10 cellular contexts compared by ENCODE assay signal in the genomic region with DNA sequence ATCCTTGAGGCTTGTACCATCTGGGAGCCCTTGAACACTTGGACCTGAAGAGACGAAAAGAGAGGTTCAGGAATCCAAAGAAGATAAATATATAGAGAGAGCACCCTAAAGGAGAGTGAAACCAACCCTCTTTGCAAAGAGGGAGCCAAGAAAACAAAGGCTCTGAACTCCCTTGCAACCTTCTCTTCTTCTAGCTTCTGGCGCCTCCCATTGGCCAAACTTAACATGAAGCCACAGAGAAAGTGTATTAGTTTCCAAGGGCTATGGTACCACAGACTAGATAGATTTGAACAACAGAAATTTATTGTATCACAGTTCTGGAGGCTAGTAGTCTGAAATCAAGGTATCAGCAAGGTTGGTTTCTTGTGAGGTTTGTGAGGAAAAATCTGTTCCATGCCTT.
DNase-seq lines count a peak whose midpoint lies in the region; ATAC-seq, FAIRE-seq and TF ChIP-seq lines count a peak whose summit lies in the region.
"Had no signal": no experiment of that assay in that cellular context is flagged by ENCODE, and none has a peak within 500 bp of the region (broad histone marks: within the 10 kb centered on the region; RNA-seq: fewer than 3 reads in every experiment).

No MANE protein-coding gene starts in this region.

- no peak overlapping the region for H4K91ac ChIP-seq in H1 (replicated peaks; ENCODE audit: insufficient read length, low read length)

- H3K27me3 ChIP-seq in H1 (replicated peaks in 1 of 4; ENCODE audit: control insufficient read depth in 3 of 4, extremely low read depth in 1 of 4, insufficient read depth in 3 of 4, low read length in 3 of 4) = no peaks in the 10 kb centered on the region
- no peaks in the 10 kb centered on the region for H3K27me3 ChIP-seq in neuron (ENCODE audit: insufficient read depth, low read length)

- peak; percentile 97 for TF ChIP-seq RAD21 in H1 (IDR thresholded peaks at IDR 0.05 in 1 of 2, conservative IDR thresholded peaks at IDR 0.05 in 1 of 2; ENCODE audit: low read depth in 2 of 2, low read length in 2 of 2)

- no peak overlapping the region for H4K5ac ChIP-seq in H1 (ENCODE audit: insufficient read length, low read depth, low read length)

- H3K9ac ChIP-seq in H1 (replicated peaks in 1 of 4; ENCODE audit: extremely low read depth in 1 of 4, low read depth in 3 of 4, low read length in 3 of 4) = no peak overlapping the region

- no peak overlapping the region for H2AK5ac ChIP-seq in H1 (ENCODE audit: low read depth, low read length)

- H2AFZ ChIP-seq in H1 (ENCODE audit: low read length) (no peak overlapping the region), neuron (ENCODE audit: low read depth, low read length) (peak overlapping the region; percentile 45)

- H2BK5ac ChIP-seq in H1 (ENCODE audit: low read depth, low read length) = no peak overlapping the region

- H3K23me2 ChIP-seq in H1 (ENCODE audit: low read depth, low read length) = no peaks in the 10 kb centered on the region

- H3K79me1 ChIP-seq in H1 (ENCODE audit: low read depth, low read length) = no peaks in the 10 kb centered on the region

- H3K18ac ChIP-seq in H1 (ENCODE audit: extremely low read depth, low read length) = no peak overlapping the region

- no peak for TF ChIP-seq EP300 in H1 (IDR thresholded peaks at IDR 0.05; ENCODE audit: borderline replicate concordance in 1 of 2, low read depth in 2 of 2, low read length in 2 of 2)

- H2BK15ac ChIP-seq in H1 (ENCODE audit: low read length) = no peak overlapping the region

- POLR2A ChIA-PET in H1 (lab: Charles Lee; ENCODE audit: partially characterized antibody) = interaction anchor here (0.6 to 0.7 kb wide), 3 partner anchors 122 to 302 kb away, joined by 3 to 4 read pairs (median 4); no protein-coding TSS in a partner anchor

- no peak overlapping the region for H4K8ac ChIP-seq in H1 (ENCODE audit: extremely low read depth, insufficient read depth, low read length)

- no peak overlapping the region for H3K4me2 ChIP-seq in H1 (ENCODE audit: insufficient read depth in 1 of 2, low read depth in 2 of 2, low read length in 2 of 2)
- H3K4me2 ChIP-seq: A549 had no signal

- TF ChIP-seq POLR2A in H1 (IDR thresholded peaks at IDR 0.05; ENCODE audit: control extremely low read depth in 1 of 2, low read depth in 2 of 2, low read length in 2 of 2) = no peak

- peak in 2 of 3 experiments; percentile 74 to 82; a peak in 3 of 4 replicates for TF ChIP-seq CTCF in H1 (IDR thresholded peaks at IDR 0.05; ENCODE audit: control extremely low read depth in 1 of 3, insufficient read depth in 1 of 3, low read depth in 1 of 3, low read length in 3 of 3)

- no peaks in the 10 kb centered on the region for H3K9me3 ChIP-seq in H1 (ENCODE audit: insufficient read depth in 2 of 2, low read depth in 1 of 2, low read length in 1 of 2)
- H3K9me3 ChIP-seq in neuron (ENCODE audit: low read length) = no peaks in the 10 kb centered on the region
- H3K9me3 ChIP-seq: A549 had no signal

- H3K4me1 ChIP-seq in H1 (replicated peaks in 1 of 4; ENCODE audit: control insufficient read depth in 3 of 4, insufficient read depth in 4 of 4, low read length in 3 of 4) (no peaks in the 10 kb centered on the region), neuron (ENCODE audit: insufficient read depth, low read length) (no peaks in the 10 kb centered on the region)
- H3K4me1 ChIP-seq: A549 had no signal

- H3K4me3 ChIP-seq in H1 (ENCODE audit: extremely low read depth in 1 of 4, insufficient read depth in 2 of 4, low read depth in 3 of 4, low read length in 4 of 4) (no peak overlapping the region), neuron (ENCODE audit: low read length) (no peak overlapping the region)
- H3K4me3 ChIP-seq: A549, skin epidermis had no signal

- H3K23ac ChIP-seq in H1 (ENCODE audit: insufficient read length) = no peak overlapping the region

- 17% methylated on average over 2 of the region's 2 CpGs; no CpG with 5 or more reads in 1 of the 2 experiments for WGBS in H1 (ENCODE audit: extremely low coverage in 1 of 2, insufficient coverage in 1 of 2, insufficient read length in 1 of 2, insufficient replicate concordance in 2 of 2, low coverage in 1 of 2, low lambda C conversion rate in 2 of 2, missing lambda C conversion rate in 1 of 2), 2 experiments

- no peak overlapping the region for H3K4ac ChIP-seq in H1 (replicated peaks; ENCODE audit: insufficient read length, low read depth, low read length)

- no peak overlapping the region for H3K27ac ChIP-seq in H1 (ENCODE audit: low read depth, low read length)
- H3K27ac ChIP-seq: A549, skin epidermis had no signal

- FAIRE-seq in H1 (lab: Jason Lieb, UNC) = peak; percentile 81
- FAIRE-seq: A549 had no signal

- CTCF ChIA-PET in H1 (lab: Charles Lee; ENCODE audit: partially characterized antibody) = interaction anchor here (0.6 to 2.8 kb wide), 13 partner anchors 22 to 706 kb away, joined by 3 to 20 read pairs (median 4); no protein-coding TSS in a partner anchor

- H2BK12ac ChIP-seq in H1 (ENCODE audit: low read depth, low read length) = no peak overlapping the region

- H3K79me2 ChIP-seq in H1 (ENCODE audit: control insufficient read depth in 1 of 2, insufficient read depth in 2 of 2, low read length in 2 of 2) = no peaks in the 10 kb centered on the region

- H2BK120ac ChIP-seq in H1 (replicated peaks; ENCODE audit: low read depth, low read length) = no peak overlapping the region

- H4K20me1 ChIP-seq in H1 (replicated peaks in 1 of 2; ENCODE audit: control insufficient read depth in 1 of 2, insufficient read depth in 2 of 2, low read length in 2 of 2) = no peaks in the 10 kb centered on the region

- H2BK20ac ChIP-seq in H1 (ENCODE audit: low read length) = no peak overlapping the region

- H3K56ac ChIP-seq in H1 (replicated peaks; ENCODE audit: insufficient read length, low read depth, low read length) = no peak overlapping the region

- H3K36me3 ChIP-seq in H1 (ENCODE audit: control insufficient read depth in 2 of 4, insufficient read depth in 4 of 4, low read length in 3 of 4) (no peaks in the 10 kb centered on the region), neuron (ENCODE audit: insufficient read depth, low read length) (no peaks in the 10 kb centered on the region)

- ATAC-seq in HG03460 (IDR thresholded peaks at IDR 0.05; ENCODE audit: unreplicated experiment) = no peak
- ATAC-seq in HG03342 (IDR thresholded peaks at IDR 0.05; ENCODE audit: unreplicated experiment) = no peak
- ATAC-seq: A549 had no signal

- no peak overlapping the region for H3K14ac ChIP-seq in H1 (ENCODE audit: insufficient read length)

- DNase-seq in DMS53 (lab: John Stamatoyannopoulos, UW) (peak; percentile 27), DMS53 treated with DMSO at 0.1 percent for 48 hours (lab: John Stamatoyannopoulos, UW; ENCODE audit: unreplicated experiment) (no peak), NCI-H2107 treated with DMSO at 0.1 percent for 48 hours (lab: John Stamatoyannopoulos, UW; ENCODE audit: unreplicated experiment) (peak; percentile 94), H1 (ENCODE audit: low read depth in 1 of 2, low spot score in 2 of 2) (peak; percentile 15 to 78)
- DNase-seq in stimulated activated CD4-positive, alpha-beta T cell treated with anti-CD3 and anti-CD28 coated beads, Interleukin-2, amount 100 ng/mL, for 24 hours = no peak

TF ChIP-seq in H1, 55 proteins besides CTCF, POLR2A, EP300 and RAD21:
- TF ChIP-seq SIRT6 (IDR thresholded peaks at IDR 0.05; ENCODE audit: low read length) = no peak
- no peak for TF ChIP-seq KDM5A (IDR thresholded peaks at IDR 0.05; ENCODE audit: low read length)
- TF ChIP-seq TAF1 (IDR thresholded peaks at IDR 0.05; ENCODE audit: low read depth, low read length) = no peak

Comparison
In these comparisons a context has a peak if more than half of its experiments do, and no peak if none do; other contexts are left out.
1. DNase-seq: peak in DMS53 (single experiment), NCI-H2107 treated with DMSO at 0.1 percent for 48 hours (single experiment) and H1 (2 of 2); none in DMS53 treated with DMSO at 0.1 percent for 48 hours (single experiment) and stimulated activated CD4-positive, alpha-beta T cell treated with anti-CD3 and anti-CD28 coated beads, Interleukin-2, amount 100 ng/mL, for 24 hours (0 of 2).